33 cellular contexts compared by ENCODE assay signal in the genomic region with DNA sequence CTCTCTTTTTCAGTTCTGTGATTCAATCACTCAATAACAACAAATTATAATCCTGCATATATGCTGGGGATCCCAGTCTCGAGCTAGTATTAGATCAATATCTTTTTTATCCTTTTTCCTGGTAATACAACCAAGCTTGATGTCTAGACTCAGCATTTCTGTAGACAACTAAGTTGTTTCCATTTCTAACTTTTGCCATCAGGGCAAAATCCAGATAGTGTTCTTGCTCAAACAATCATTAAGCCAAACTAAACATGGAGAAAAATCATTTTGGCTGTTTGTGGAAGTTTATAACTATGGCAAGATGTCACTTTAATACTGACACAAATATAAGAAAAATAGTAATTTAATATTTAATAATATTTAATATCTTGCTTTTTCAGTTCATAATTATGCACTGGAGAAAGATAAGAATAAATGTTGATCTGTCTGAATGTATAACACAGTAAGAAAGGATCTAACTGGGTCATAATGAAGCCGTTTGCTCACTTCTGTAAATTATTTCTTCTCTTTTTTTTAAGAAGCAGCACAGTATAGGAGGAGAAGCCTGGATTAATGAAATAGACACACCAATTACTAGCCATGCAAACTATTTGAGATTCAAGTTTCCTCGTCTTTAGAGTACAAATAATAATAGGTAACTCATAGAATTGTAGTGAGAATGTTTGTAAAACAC.
"Had no signal": no experiment of that assay in that cellular context is flagged by ENCODE, and none has a peak within 500 bp of the region (broad histone marks: within the 10 kb centered on the region; RNA-seq: fewer than 3 reads in every experiment).

No MANE protein-coding gene starts in this region.

- H3K4me3 ChIP-seq: adrenal gland, body of pancreas, breast epithelium had no signal

- H3K9me3 ChIP-seq: adrenal gland, body of pancreas, breast epithelium had no signal

- H3K36me3 ChIP-seq: adrenal gland, brain microvascular endothelial cell, breast epithelium had no signal

- H3K4me1 ChIP-seq: adrenal gland, body of pancreas, breast epithelium had no signal

- H3K27me3 ChIP-seq: adrenal gland, body of pancreas, brain microvascular endothelial cell, breast epithelium had no signal

- FAIRE-seq: astrocyte had no signal

- DNase-seq: activated B cell treated with CpG ODN at 0.5 μM for 24 hours; activated CD4-positive, alpha-beta memory T cell treated with anti-CD3 and anti-CD28 coated beads for 36 hours; activated CD4-positive, alpha-beta T cell treated with anti-CD3 and anti-CD28 coated beads for 4 hours; activated CD4-positive, alpha-beta T cell treated with anti-CD3 and anti-CD28 coated beads, Interleukin-2, amount 10 ng/mL, durations not matched to agents 24 days and 14 days; activated CD4-positive, alpha-beta T cell treated with anti-CD3 and anti-CD28 coated beads, Interleukin-2, amount 50 U/mL, for 1 hour; activated CD4-positive, alpha-beta T cell treated with anti-CD3 and anti-CD28 coated beads, Interleukin-2, amount 50 U/mL, for 4 hours; activated CD4-positive, CD25-positive, alpha-beta regulatory T cell treated with anti-CD3 and anti-CD28 coated beads, Interleukin-2, amount 50 U/mL, for 72 hours; activated CD8-positive, alpha-beta memory T cell treated with anti-CD3 and anti-CD28 coated beads, Interleukin-2, amount 50 U/mL, for 4 hours; activated CD8-positive, alpha-beta T cell treated with anti-CD3 and anti-CD28 coated beads for 36 hours; activated effector memory CD4-positive, alpha-beta T cell treated with anti-CD3 and anti-CD28 coated beads, Interleukin-2, amount 50 U/mL, for 16 hours; activated gamma-delta T cell treated with Interleukin-2 at 50 U/mL for 16 hours; activated naive CD4-positive, alpha-beta T cell; activated naive CD4-positive, alpha-beta T cell treated with anti-CD3 and anti-CD28 coated beads for 36 hours; activated naive CD4-positive, alpha-beta T cell treated with anti-CD3 and anti-CD28 coated beads, Interleukin-2, amount 50 U/mL, for 16 hours; activated naive CD8-positive, alpha-beta T cell treated with anti-CD3 and anti-CD28 coated beads for 36 hours; activated T-cell treated with anti-CD3 and anti-CD28 coated beads for 4 hours; activated T-cell treated with anti-CD3 and anti-CD28 coated beads, Interleukin-2, amount 50 U/mL, for 1 hour; activated T-cell treated with anti-CD3 and anti-CD28 coated beads, Interleukin-2, amount 50 U/mL, for 4 hours; activated T-cell treated with anti-CD3 and anti-CD28 coated beads, Interleukin-2, amount 50 U/mL, for 72 hours; adrenal gland; amniotic stem cell; aorta; body of pancreas; brain microvascular endothelial cell; cerebellar nuclear complex; T-helper 1 cell; T-helper 2 cell; T-helper 9 cell had no signal

- ATAC-seq: activated CD8-positive, alpha-beta T cell treated with anti-CD3 and anti-CD28 coated beads for 36 hours; activated naive CD4-positive, alpha-beta T cell treated with anti-CD3 and anti-CD28 coated beads, Interleukin-2, amount 50 U/mL, for 72 hours; activated T-cell treated with anti-CD3 and anti-CD28 coated beads, Interleukin-2, amount 50 U/mL, for 4 hours; activated T-cell treated with anti-CD3 and anti-CD28 coated beads, Interleukin-2, amount 50 U/mL, for 72 hours; activated T-helper 17 cell treated with anti-CD3 and anti-CD28 coated beads, Interleukin-2, amount 50 U/mL, for 72 hours; body of pancreas had no signal

- H3K27ac ChIP-seq: adrenal gland, body of pancreas, brain microvascular endothelial cell, breast epithelium, VCaP had no signal
